ENCODE assay signal across 1 cellular context in genomic region chr12:52867636-52868035, GRCh38.
TF ChIP-seq lines count a peak whose summit lies in the region.

No MANE protein-coding gene starts in this region.

TF ChIP-seq in GM12878, 131 proteins besides CTCF, POLR2A, EP300 and RAD21:
- TF ChIP-seq RB1 (IDR thresholded peaks at IDR 0.05; ENCODE audit: borderline replicate concordance) (no peak), SMAD1 (IDR thresholded peaks at IDR 0.05; ENCODE audit: low read depth, partially characterized antibody) (no peak), FOXK2 (IDR thresholded peaks at IDR 0.05) (no peak), RELA (IDR thresholded peaks at IDR 0.05; ENCODE audit: borderline replicate concordance, partially characterized antibody) (no peak), PML (IDR thresholded peaks at IDR 0.05; ENCODE audit: low read length) (no peak)
- TF ChIP-seq, protein P1, sequence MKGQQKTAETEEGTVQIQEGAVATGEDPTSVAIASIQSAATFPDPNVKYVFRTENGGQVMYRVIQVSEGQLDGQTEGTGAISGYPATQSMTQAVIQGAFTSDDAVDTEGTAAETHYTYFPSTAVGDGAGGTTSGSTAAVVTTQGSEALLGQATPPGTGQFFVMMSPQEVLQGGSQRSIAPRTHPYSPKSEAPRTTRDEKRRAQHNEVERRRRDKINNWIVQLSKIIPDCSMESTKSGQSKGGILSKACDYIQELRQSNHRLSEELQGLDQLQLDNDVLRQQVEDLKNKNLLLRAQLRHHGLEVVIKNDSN (IDR thresholded peaks at IDR 0.05; ENCODE audit: borderline replicate concordance, extremely low read length, insufficient read depth, low read depth, low read length), result peak; percentile 50
TF ChIP-seq in GM12878: peak in this region for 1.
